In genomic region chr12:6322352-6322751, GRCh38 we compare ENCODE assay signal across 12 cellular contexts. TPM values are rescaled to one million over a fixed set of nuclear protein-coding genes. Genes with fewer than 3 reads are reported as not detected.
DNase-seq lines count a peak whose midpoint lies in the region; ATAC-seq, FAIRE-seq and TF ChIP-seq lines count a peak whose summit lies in the region.
"Had no signal": no experiment of that assay in that cellular context is flagged by ENCODE, and none has a peak within 500 bp of the region (broad histone marks: within the 10 kb centered on the region; RNA-seq: fewer than 3 reads in every experiment).

No MANE protein-coding gene starts in this region.

- in situ Hi-C loops in brain microvascular endothelial cell (cut with HindIII; ENCODE audit: low pct_ligation_motif_present, low sequenced_read_pairs): no loop called here

- H3K4me3 ChIP-seq in HUES64 (ENCODE audit: low read length) (no peak overlapping the region), ascending aorta (no peak overlapping the region), lower lobe of right lung (no peak overlapping the region), thyroid gland (replicated peaks in 1 of 3) (no peak overlapping the region), brain microvascular endothelial cell (ENCODE audit: low read depth, low read length) (no peak overlapping the region)
- H3K4me3 ChIP-seq: mucosa of descending colon had no signal

- H3K36me3 ChIP-seq in HUES64 (ENCODE audit: insufficient read depth, low read length) (peaks cover 9% of the 10 kb centered on the region; the same call in 1 of the 2 replicates), ascending aorta (no peaks in the 10 kb centered on the region), lower lobe of right lung (peaks cover 7% of the 10 kb centered on the region), thyroid gland (peaks cover 2 to 4% of the 10 kb centered on the region in 2 donors), brain microvascular endothelial cell (replicated peaks) (peaks cover 5% of the 10 kb centered on the region)

- H3K9me3 ChIP-seq in HUES64 (ENCODE audit: insufficient read depth, low read depth, low read length) (no peaks in the 10 kb centered on the region), ascending aorta (no peaks in the 10 kb centered on the region), lower lobe of right lung (no peaks in the 10 kb centered on the region), thyroid gland (no peaks in the 10 kb centered on the region)
- H3K9me3 ChIP-seq: mucosa of descending colon had no signal

- ATAC-seq in lower lobe of right lung: peak in 1 of 2 donors; percentile 2
- ATAC-seq: mucosa of descending colon had no signal

- no peak for FAIRE-seq in frontal cortex (lab: Jason Lieb, UNC)

- H3K27me3 ChIP-seq in HUES64 (ENCODE audit: insufficient read depth, low read length) (no peaks in the 10 kb centered on the region), ascending aorta (no peaks in the 10 kb centered on the region), lower lobe of right lung (ENCODE audit: low read depth) (no peaks in the 10 kb centered on the region), thyroid gland (no peaks in the 10 kb centered on the region), brain microvascular endothelial cell (replicated peaks) (no peaks in the 10 kb centered on the region)

- TF ChIP-seq CTCF in ascending aorta (IDR thresholded peaks at IDR 0.05) (no peak), lower lobe of right lung (IDR thresholded peaks at IDR 0.05) (no peak), thyroid gland (IDR thresholded peaks at IDR 0.05) (no peak), brain microvascular endothelial cell (IDR thresholded peaks at IDR 0.05; ENCODE audit: low read depth, low read length, missing control alignments) (no peak)

- H3K9ac ChIP-seq in HUES64 (ENCODE audit: low read depth, low read length): peak overlapping the region; percentile 44; the same call in 1 of the 2 replicates

- peaks cover 38% of the 10 kb centered on the region for H3K4me1 ChIP-seq in HUES64 (ENCODE audit: insufficient read depth, low read length)
- peaks cover 5 to 24% of the 10 kb centered on the region in 2 donors for H3K4me1 ChIP-seq in ascending aorta
- peaks cover 63% of the 10 kb centered on the region for H3K4me1 ChIP-seq in lower lobe of right lung
- H3K4me1 ChIP-seq in thyroid gland: peaks cover 9 to 50% of the 10 kb centered on the region in 2 donors

- no peak for DNase-seq in ascending aorta (ENCODE audit: low spot score in 2 of 2)
- DNase-seq in lower lobe of right lung: no peak
- DNase-seq in thyroid gland: no peak
- no peak for DNase-seq in NCI-H1930 (lab: John Stamatoyannopoulos, UW)
- DNase-seq in brain microvascular endothelial cell: no peak
- no peak for DNase-seq in frontal cortex (ENCODE audit: low spot score in 2 of 2)
- DNase-seq: activated CD4-positive, alpha-beta T cell treated with anti-CD3 and anti-CD28 coated beads for 36 hours; activated gamma-delta T cell treated with Interleukin-2 at 50 U/mL for 16 hours; DMS153; mucosa of descending colon; NCI-H524 treated with DMSO at 0.1 percent for 48 hours had no signal

- TF ChIP-seq POLR2A in thyroid gland (IDR thresholded peaks at IDR 0.05): no peak

- 57% methylated on average over 4 of the region's 4 CpGs for WGBS in HUES64
- 86 to 88% methylated on average over 4 of the region's 4 CpGs for WGBS in thyroid gland, 2 donors

- H3K27ac ChIP-seq in HUES64 (ENCODE audit: low read depth, low read length) (peak overlapping the region; percentile 98), ascending aorta (peak overlapping the region; percentile 75 to 81), lower lobe of right lung (peak overlapping the region; percentile 85), thyroid gland (peak overlapping the region in 2 of 3 donors; percentile 83 to 84), brain microvascular endothelial cell (no peak overlapping the region)

- intact Hi-C loops in ascending aorta (cut with DNase I) (loop anchor here (2.0 to 5.0 kb wide), 4 partner anchors 60 to 142 kb away; partner anchors contain the start of genes LTBR and TAPBPL), lower lobe of right lung (cut with DNase I) (no loop called here), thyroid gland (cut with DNase I) (no loop called here)

RNA-seq across cellular contexts. Expression of gene PLEKHG6, which starts 11.9 kb away (rescaled TPM):
- 12.1 TPM for polyA plus RNA-seq in HUES64 (2013, experiment 1 of 2)
- 11.6 TPM for polyA plus RNA-seq in HUES64 (2013, experiment 2 of 2)
- total RNA-seq in ascending aorta (not detected), lower lobe of right lung (2.9 TPM), thyroid gland (100 to 1,000 TPM in 1 of 4 donors, 10 to 100 TPM in 1, 1 to 10 TPM in 2; 4.0 to 325 (median 14.1) TPM), frontal cortex (under 0.01 TPM)
- total RNA-seq: activated CD4-positive, alpha-beta T cell treated with anti-CD3 and anti-CD28 coated beads for 36 hours had no signal

RNA-seq across cellular contexts. Expression of gene TNFRSF1A, which starts 19.5 kb away (rescaled TPM):
- 39.4 TPM for polyA plus RNA-seq in HUES64 (2013, experiment 1 of 2)
- 37.2 TPM for polyA plus RNA-seq in HUES64 (2013, experiment 2 of 2)
- total RNA-seq in ascending aorta (528 TPM), lower lobe of right lung (165 TPM), thyroid gland (100 to 1,000 TPM; 131 to 185 (median 150) TPM), frontal cortex (4.5 TPM)

RNA-seq across cellular contexts. Expression of gene SCNN1A, which starts 53.0 kb away (rescaled TPM):
- 51.0 TPM for polyA plus RNA-seq in HUES64 (2013, experiment 1 of 2)
- polyA plus RNA-seq in HUES64 (2013, experiment 2 of 2): 39.4 TPM
- 14.3 TPM for total RNA-seq in ascending aorta
- 156 TPM for total RNA-seq in lower lobe of right lung
- total RNA-seq in thyroid gland: 100 to 1,000 TPM; 229 to 449 (median 336) TPM
- not detected for total RNA-seq in frontal cortex

Comparison
In these comparisons a context has a peak if more than half of its experiments do, and no peak if none do; other contexts are left out.
1. RNA of gene TNFRSF1A, which starts 19.5 kb away (total RNA-seq): 528 TPM in ascending aorta (single experiment), 165 TPM in lower lobe of right lung (single experiment) and 131 to 185 TPM in thyroid gland; 4.5 TPM in frontal cortex (single experiment); every median in the first group is over 10 times any median in the second.
2. RNA of gene SCNN1A, which starts 53.0 kb away (total RNA-seq): 229 to 449 TPM in thyroid gland, 156 TPM in lower lobe of right lung (single experiment) and 14.3 TPM in ascending aorta (single experiment); not detected in frontal cortex (single experiment); every median in the first group is over 10 times any median in the second.